30 cellular contexts compared by ENCODE assay signal in the genomic region with DNA sequence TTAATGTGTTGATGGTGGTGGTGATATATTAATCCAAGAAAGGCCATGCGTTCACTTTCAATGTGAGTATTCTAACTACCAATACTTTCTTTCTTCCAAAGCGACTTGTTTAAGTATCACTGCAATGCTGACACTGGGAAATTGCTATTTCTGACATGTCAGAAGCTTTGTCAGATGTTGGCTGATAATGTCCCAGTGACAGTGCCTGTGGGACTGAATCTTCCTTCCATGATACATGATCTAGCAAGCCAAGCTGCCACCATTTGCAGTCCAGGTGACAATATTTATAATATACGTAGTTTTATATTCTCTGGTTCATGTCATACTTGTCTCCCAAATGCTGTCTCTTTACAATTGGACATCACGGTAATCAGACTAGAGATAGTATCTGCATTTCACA.
"Had no signal": no experiment of that assay in that cellular context is flagged by ENCODE, and none has a peak within 500 bp of the region (broad histone marks: within the 10 kb centered on the region; RNA-seq: fewer than 3 reads in every experiment).

No MANE protein-coding gene starts in this region.

- H3K27me3 Mint-ChIP-seq: naive thymus-derived CD4-positive, alpha-beta T cell; progenitor cell of endocrine pancreas; stimulated activated memory B cell treated with anti-CD40 and anti-IgM and Interleukin-4, amounts not matched to agents 10 μg/mL and 1 μg/mL and 100 μg/mL, for 72 hours; stimulated activated naive CD8-positive, alpha-beta T cell treated with anti-CD3 and anti-CD28 coated beads, Interleukin-15, amount 100 ng/mL, for 72 hours had no signal

- H3K36me3 ChIP-seq: pancreas, right lobe of liver had no signal

- ATAC-seq: naive thymus-derived CD4-positive, alpha-beta T cell; natural killer cell; pancreas; psoas muscle; right cardiac atrium; right lobe of liver; stimulated activated memory B cell treated with anti-CD40 and anti-IgM and Interleukin-4, amounts not matched to agents 10 μg/mL and 1 μg/mL and 100 μg/mL, for 72 hours; stimulated activated naive CD8-positive, alpha-beta T cell treated with anti-CD3 and anti-CD28 coated beads, Interleukin-15, amount 100 ng/mL, for 72 hours; stimulated activated naive CD8-positive, alpha-beta T cell treated with anti-CD3 and anti-CD28 coated beads, Interleukin-15, Interleukin-2, amounts not matched to agents 100 U/mL and 50 U/mL, for 24 hours had no signal

- H3K27me3 ChIP-seq: neutrophil, pancreas, right lobe of liver, sigmoid colon, suprapubic skin, testis, tibial artery, transverse colon, upper lobe of left lung, vagina had no signal

- H3K27ac ChIP-seq: neutrophil, pancreas, psoas muscle, right lobe of liver, sigmoid colon, suprapubic skin, testis, tibial artery, transverse colon, upper lobe of left lung, vagina had no signal

- H3K4me3 Mint-ChIP-seq: naive thymus-derived CD4-positive, alpha-beta T cell; natural killer cell; nephron; neural crest cell; stimulated activated memory B cell treated with anti-CD40 and anti-IgM and Interleukin-4, amounts not matched to agents 10 μg/mL and 1 μg/mL and 100 μg/mL, for 72 hours; stimulated activated naive CD8-positive, alpha-beta T cell treated with anti-CD3 and anti-CD28 coated beads, Interleukin-15, amount 100 ng/mL, for 72 hours had no signal

- H3K27ac Mint-ChIP-seq: naive thymus-derived CD4-positive, alpha-beta T cell; natural killer cell; nephron; progenitor cell of endocrine pancreas; stimulated activated memory B cell treated with anti-CD40 and anti-IgM and Interleukin-4, amounts not matched to agents 10 μg/mL and 1 μg/mL and 100 μg/mL, for 72 hours had no signal

- H3K9me3 ChIP-seq: neutrophil, pancreas, psoas muscle, right lobe of liver, sigmoid colon, suprapubic skin, testis, tibial artery, transverse colon, upper lobe of left lung, vagina had no signal

- DNase-seq: naive thymus-derived CD4-positive, alpha-beta T cell; natural killer cell; nucleus accumbens; pancreas; posterior cingulate gyrus; psoas muscle; right cardiac atrium; right lobe of liver; sigmoid colon; small intestine; stimulated activated CD4-positive, alpha-beta T cell treated with anti-CD3 and anti-CD28 coated beads, Interleukin-15, amount 100 ng/mL, for 24 hours; stimulated activated CD4-positive, alpha-beta T cell treated with anti-CD3 and anti-CD28 coated beads, Interleukin-2, amount 100 ng/mL, for 24 hours; stimulated activated CD4-positive, alpha-beta T cell treated with anti-CD3 and anti-CD28 coated beads, Interleukin-2, amount 100 ng/mL, for 48 hours; stimulated activated CD4-positive, alpha-beta T cell treated with anti-CD3 and anti-CD28 coated beads, Interleukin-4, amount 100 ng/mL, for 24 hours; stimulated activated naive CD4-positive, alpha-beta T cell; stimulated activated naive CD8-positive, alpha-beta T cell treated with anti-CD3 and anti-CD28 coated beads, Interleukin-15, amount 100 ng/mL, for 72 hours; stimulated activated naive CD8-positive, alpha-beta T cell treated with anti-CD3 and anti-CD28 coated beads, Interleukin-15, Interleukin-2, amounts not matched to agents 100 U/mL and 50 U/mL, for 24 hours; substantia nigra; testis; tibial artery; transverse colon; upper lobe of left lung had no signal

- H3K4me1 ChIP-seq: pancreas, psoas muscle, right lobe of liver, sigmoid colon, suprapubic skin, testis, tibial artery, transverse colon, upper lobe of left lung, vagina had no signal

- H3K4me3 ChIP-seq: pancreas, psoas muscle, right lobe of liver, sigmoid colon, suprapubic skin, testis, tibial artery, transverse colon, upper lobe of left lung, vagina had no signal

- H3K9me3 Mint-ChIP-seq: naive thymus-derived CD4-positive, alpha-beta T cell; natural killer cell; nephron; neural crest cell; stimulated activated memory B cell treated with anti-CD40 and anti-IgM and Interleukin-4, amounts not matched to agents 10 μg/mL and 1 μg/mL and 100 μg/mL, for 72 hours; stimulated activated naive CD8-positive, alpha-beta T cell treated with anti-CD3 and anti-CD28 coated beads, Interleukin-15, amount 100 ng/mL, for 72 hours had no signal

- H3K4me1 Mint-ChIP-seq: naive thymus-derived CD4-positive, alpha-beta T cell; natural killer cell; nephron; neural crest cell; stimulated activated memory B cell treated with anti-CD40 and anti-IgM and Interleukin-4, amounts not matched to agents 10 μg/mL and 1 μg/mL and 100 μg/mL, for 72 hours; stimulated activated naive CD8-positive, alpha-beta T cell treated with anti-CD3 and anti-CD28 coated beads, Interleukin-15, amount 100 ng/mL, for 72 hours had no signal

- FAIRE-seq: pancreas, small intestine, urothelium cell line had no signal
